ENCODE assay signal across 8 cellular contexts in genomic region chr15:40097968-40098476, GRCh38. TPM values are rescaled to one million over a fixed set of nuclear protein-coding genes. Genes with fewer than 3 reads are reported as not detected.
DNase-seq lines count a peak whose midpoint lies in the region; ATAC-seq, FAIRE-seq and TF ChIP-seq lines count a peak whose summit lies in the region.

No MANE protein-coding gene starts in this region.

- H3K27me3 ChIP-seq in Loucy (ENCODE audit: insufficient read depth, low read length, poor library complexity, severe bottlenecking), result no peaks in the 10 kb centered on the region
- H3K27me3 ChIP-seq in K562 (ENCODE audit: control insufficient read depth in 2 of 2, insufficient read depth in 2 of 2, low read length in 2 of 2), result no peaks in the 10 kb centered on the region
- H3K27me3 ChIP-seq in naive thymus-derived CD4-positive, alpha-beta T cell (ENCODE audit: control insufficient read depth in 2 of 2, insufficient read depth in 2 of 2, low read length in 2 of 2), result no peaks in the 10 kb centered on the region

- H3K9ac ChIP-seq in Loucy (ENCODE audit: low read depth, low read length, poor library complexity, severe bottlenecking) (peak overlapping the region; percentile 67), K562 (ENCODE audit: insufficient read depth in 1 of 2, low read depth in 2 of 2, low read length in 2 of 2) (peak overlapping the region; percentile 60 to 87; a peak in 3 of 4 replicates)

- ATAC-seq in K562, result peak; percentile 62
- ATAC-seq in naive thymus-derived CD4-positive, alpha-beta T cell, result peak; percentile 28
- no peak for ATAC-seq in GM21447 (IDR thresholded peaks at IDR 0.05; ENCODE audit: unreplicated experiment)
- no peak for ATAC-seq in GM18909 (IDR thresholded peaks at IDR 0.05; ENCODE audit: poor library complexity, unreplicated experiment)

- no peaks in the 10 kb centered on the region for H3K9me3 ChIP-seq in Loucy (ENCODE audit: insufficient read depth, low read depth, low read length)
- H3K9me3 ChIP-seq in K562 (replicated peaks; ENCODE audit: control insufficient read depth, insufficient read depth, low read depth, low read length), result no peaks in the 10 kb centered on the region
- H3K9me3 ChIP-seq in naive thymus-derived CD4-positive, alpha-beta T cell (ENCODE audit: control insufficient read depth in 2 of 3, low read length in 3 of 3), result no peaks in the 10 kb centered on the region

- TF ChIP-seq EP300 in K562 (IDR thresholded peaks at IDR 0.05; ENCODE audit: low read length), result no peak

- intact Hi-C loops in K562 (cut with micrococcal nuclease), result no loop called here
- intact Hi-C loops in naive thymus-derived CD4-positive, alpha-beta T cell (cut with micrococcal nuclease), result loop anchor here (1.0 to 2.0 kb wide), 6 partner anchors 10 to 50 kb away; partner anchors contain the start of gene BMF (in 1 of the 2)

- 14% methylated on average over 9 of the region's 10 CpGs for WGBS in K562 (ENCODE audit: insufficient coverage, low coverage, missing lambda C conversion rate)

- H3K4me2 ChIP-seq in Loucy (ENCODE audit: low read depth, low read length, poor library complexity, severe bottlenecking) (peak overlapping the region; percentile 96), K562 (ENCODE audit: insufficient read depth, low read length) (peak overlapping the region; percentile 78)

- peak; percentile 28 for DNase-seq in GF-D8 (lab: John Stamatoyannopoulos, UW)
- peak; percentile 51 to 73 (median 54) for DNase-seq in K562 (ENCODE audit: extremely low read depth in 1 of 4, low spot score in 3 of 4)
- DNase-seq in naive thymus-derived CD4-positive, alpha-beta T cell, result no peak
- DNase-seq in NCI-H2196 (lab: John Stamatoyannopoulos, UW; ENCODE audit: unreplicated experiment), result no peak
- DNase-seq in EL, result no peak

- no peak for TF ChIP-seq CTCF in Loucy (conservative IDR thresholded peaks at IDR 0.05; ENCODE audit: low read length)
- TF ChIP-seq CTCF in K562 (IDR thresholded peaks at IDR 0.05 in 2 of 3, conservative IDR thresholded peaks at IDR 0.05 in 1 of 3; ENCODE audit: insufficient read depth in 2 of 3, low read depth in 1 of 3, low read length in 3 of 3), result no peak

- H3K27ac ChIP-seq in K562 (ENCODE audit: extremely low read depth, low read depth, low read length), result peak overlapping the region; percentile 78
- no peak overlapping the region for H3K27ac ChIP-seq in naive thymus-derived CD4-positive, alpha-beta T cell (ENCODE audit: low read depth, low read length)

- H3K4me3 Mint-ChIP-seq in naive thymus-derived CD4-positive, alpha-beta T cell, result peak overlapping the region in 7 of 10 donors; percentile 55 to 86 (median 64)

- no TSS peak for BruUV-seq in K562 (replicated peaks; lab: Mats Ljungman, UMichigan)

- H3K9me1 ChIP-seq in K562 (ENCODE audit: control insufficient read depth, insufficient read depth, low read length), result no peaks in the 10 kb centered on the region

- POLR2A ChIA-PET in K562 (lab: Yijun Ruan, JAX), result interaction anchor here (0.6 to 4.8 kb wide), 6 partner anchors 9 to 330 kb away, joined by 3 to 30 read pairs (median 7); no protein-coding TSS in a partner anchor
- POLR2A ChIA-PET in naive thymus-derived CD4-positive, alpha-beta T cell (lab: Charles Lee), result interaction anchor here (0.6 to 2.1 kb wide), 3 partner anchors 11 to 57 kb away, joined by 3 to 11 read pairs (median 3); partner anchors contain the start of gene BMF

- no peaks in the 10 kb centered on the region for H3K9me3 Mint-ChIP-seq in naive thymus-derived CD4-positive, alpha-beta T cell

- CTCF ChIA-PET in K562 (lab: Yijun Ruan, JAX; ENCODE audit: low intra/inter-chr PET ratio), result no interaction called here
- CTCF ChIA-PET in naive thymus-derived CD4-positive, alpha-beta T cell (lab: Charles Lee), result interaction anchor here (0.6 to 1.4 kb wide), 4 partner anchors 9 to 208 kb away, joined by 3 read pairs; no protein-coding TSS in a partner anchor

- peaks cover 33 to 90% (median 56%) of the 10 kb centered on the region in 7 donors for H3K4me1 Mint-ChIP-seq in naive thymus-derived CD4-positive, alpha-beta T cell

- TF ChIP-seq RAD21 in K562 (CRISPR knock-in tag; conservative IDR thresholded peaks at IDR 0.05 in 1 of 2, IDR thresholded peaks at IDR 0.05 in 1 of 2), result no peak

- in situ Hi-C loops in K562 (cut with MboI), result no loop called here

- no peaks in the 10 kb centered on the region for H3K79me2 ChIP-seq in Loucy (ENCODE audit: insufficient read depth, low read length)
- H3K79me2 ChIP-seq in K562 (ENCODE audit: control insufficient read depth, insufficient read depth, low read length), result no peaks in the 10 kb centered on the region

- H4K20me1 ChIP-seq in Loucy (ENCODE audit: insufficient read depth, low read length, poor library complexity, severe bottlenecking), result no peaks in the 10 kb centered on the region
- H4K20me1 ChIP-seq in K562 (replicated peaks; ENCODE audit: control insufficient read depth, insufficient read depth, low read length), result no peaks in the 10 kb centered on the region

- no peak overlapping the region for H2AFZ ChIP-seq in Loucy (ENCODE audit: low read length)
- peak overlapping the region; percentile 95 for H2AFZ ChIP-seq in K562 (ENCODE audit: low read depth, low read length)

- peak overlapping the region; percentile 67 for H3K4me3 ChIP-seq in Loucy (ENCODE audit: low read length, poor library complexity, severe bottlenecking)
- H3K4me3 ChIP-seq in K562, result no peak overlapping the region
- H3K4me3 ChIP-seq in naive thymus-derived CD4-positive, alpha-beta T cell (ENCODE audit: low read length), result no peak overlapping the region

- H3K36me3 ChIP-seq in Loucy (ENCODE audit: insufficient read depth, low read length) (no peaks in the 10 kb centered on the region), K562 (ENCODE audit: control insufficient read depth, insufficient read depth, low read length) (no peaks in the 10 kb centered on the region)
- H3K36me3 ChIP-seq in naive thymus-derived CD4-positive, alpha-beta T cell (ENCODE audit: control insufficient read depth in 2 of 3, insufficient read depth in 3 of 3, low read length in 3 of 3), result no peaks in the 10 kb centered on the region

- H3K9me2 ChIP-seq in Loucy (replicated peaks; ENCODE audit: low read depth, low read length), result no peaks in the 10 kb centered on the region

- no peak for TF ChIP-seq POLR2A in K562 (conservative IDR thresholded peaks at IDR 0.05)

- H3K4me1 ChIP-seq in Loucy (ENCODE audit: insufficient read depth, low read length, poor library complexity, severe bottlenecking) (peaks cover 76% of the 10 kb centered on the region), K562 (replicated peaks in 1 of 2; ENCODE audit: control insufficient read depth in 2 of 2, insufficient read depth in 2 of 2, low read length in 2 of 2) (peaks cover 33 to 54% of the 10 kb centered on the region in 2 experiments)
- H3K4me1 ChIP-seq in naive thymus-derived CD4-positive, alpha-beta T cell (ENCODE audit: control insufficient read depth in 2 of 2, insufficient read depth in 2 of 2, low read length in 2 of 2), result peaks cover 35 to 37% of the 10 kb centered on the region in 2 donors

- peak; percentile 79 for FAIRE-seq in K562 (lab: Jason Lieb, UNC)

- H3K36me3 Mint-ChIP-seq in naive thymus-derived CD4-positive, alpha-beta T cell, result peaks cover 0 to 29% (median 0%) of the 10 kb centered on the region in 5 donors

- peak overlapping the region in 7 of 9 donors; percentile 28 to 97 (median 86) for H3K27ac Mint-ChIP-seq in naive thymus-derived CD4-positive, alpha-beta T cell

- no peaks in the 10 kb centered on the region for H3K27me3 Mint-ChIP-seq in naive thymus-derived CD4-positive, alpha-beta T cell

- H3F3A ChIP-seq in Loucy (ENCODE audit: low read depth), result no peaks in the 10 kb centered on the region

RNA-seq across cellular contexts. Expression of gene BMF, which starts 10.7 kb away (rescaled TPM):
- 0.58 and 3.5 TPM in 2 replicates for total RNA-seq in K562 (2011; cell fraction: chromatin; rRNA removed; ENCODE audit: low replicate concordance)
- total RNA-seq in K562 (2011; cell fraction: nucleolus; rRNA removed), result 2.5 and 2.8 TPM in 2 replicates
- total RNA-seq in K562 (2011; cell fraction: nucleoplasm; rRNA removed), result 0.81 and 1.7 TPM in 2 replicates
- total RNA-seq in K562 (2014; rRNA removed), result 0.41 and 0.59 TPM in 2 replicates
- total RNA-seq in K562 (2014; rRNA removed; fragmentation: Illumina TruSeq; extraction: Trizol), result 0.25 and 0.32 TPM in 2 replicates
- total RNA-seq in K562 (2015; rRNA removed; fragmentation: Illumina TruSeq; extraction: Trizol), result 0.19 and 0.29 TPM in 2 replicates
- total RNA-seq in K562 (2021), result 0.56 and 0.91 TPM in 2 replicates
- polyA plus RNA-seq in K562 (2011; rRNA removed), result 0.35 and 0.59 TPM in 2 replicates
- 0.49 and 0.56 TPM in 2 replicates for polyA plus RNA-seq in K562 (2011; cell fraction: cytosol; rRNA removed)
- polyA plus RNA-seq in K562 (2011; cell fraction: nucleus; rRNA removed), result 0.76 and 0.92 TPM in 2 replicates
- 0.53 and 3.8 TPM in 2 replicates for polyA plus RNA-seq in K562 (2012)
- polyA plus RNA-seq in K562 (2014; fragmentation: Illumina TruSeq; extraction: Trizol), result 0.52 and 0.87 TPM in 2 replicates
- polyA plus RNA-seq in K562 (2014; fragmentation: Nextera tagmentation; extraction: Ambion mirVana), result not detected
- 0.82 and 0.86 TPM in 2 replicates for polyA plus RNA-seq in K562 (2014; rRNA removed)
- polyA minus RNA-seq in K562 (2011; rRNA and poly(A)+ RNA removed), result 0.54 and 1.1 TPM in 2 replicates
- 1.2 TPM in 1 of 2 replicates, not detected in the other for polyA minus RNA-seq in K562 (2011; cell fraction: cytosol; rRNA and poly(A)+ RNA removed)
- polyA minus RNA-seq in K562 (2011; cell fraction: nucleus; rRNA and poly(A)+ RNA removed), result 0.40 and 1.00 TPM in 2 replicates
- total RNA-seq in naive thymus-derived CD4-positive, alpha-beta T cell, result 10 to 100 TPM in 4 of 5 experiments, 1 to 10 TPM in 1; 7.7 to 31.1 (median 19.6) TPM
- polyA plus RNA-seq in naive thymus-derived CD4-positive, alpha-beta T cell, result 1 to 10 TPM; 1.5 to 2.9 TPM

RNA-seq across cellular contexts. Expression of gene SRP14, which starts 59.0 kb away (rescaled TPM):
- 30.2 and 39.1 TPM in 2 replicates for total RNA-seq in K562 (2011; cell fraction: chromatin; rRNA removed; ENCODE audit: low replicate concordance)
- total RNA-seq in K562 (2011; cell fraction: nucleolus; rRNA removed), result 32.4 and 37.0 TPM in 2 replicates
- 49.5 and 55.9 TPM in 2 replicates for total RNA-seq in K562 (2011; cell fraction: nucleoplasm; rRNA removed)
- 409 and 442 TPM in 2 replicates for total RNA-seq in K562 (2014; rRNA removed)
- total RNA-seq in K562 (2014; rRNA removed; fragmentation: Illumina TruSeq; extraction: Trizol), result 165 and 189 TPM in 2 replicates
- 167 and 189 TPM in 2 replicates for total RNA-seq in K562 (2015; rRNA removed; fragmentation: Illumina TruSeq; extraction: Trizol)
- 155 and 161 TPM in 2 replicates for total RNA-seq in K562 (2021)
- 353 and 402 TPM in 2 replicates for polyA plus RNA-seq in K562 (2011; rRNA removed)
- 142 and 212 TPM in 2 replicates for polyA plus RNA-seq in K562 (2011; cell fraction: cytosol; rRNA removed)
- polyA plus RNA-seq in K562 (2011; cell fraction: nucleus; rRNA removed), result 80.9 and 136 TPM in 2 replicates
- polyA plus RNA-seq in K562 (2012), result 199 and 317 TPM in 2 replicates
- polyA plus RNA-seq in K562 (2014; fragmentation: Illumina TruSeq; extraction: Trizol), result 314 and 378 TPM in 2 replicates
- 1,000 to 10,000 TPM; 1,071 to 1,097 TPM for polyA plus RNA-seq in K562 (2014; fragmentation: Nextera tagmentation; extraction: Ambion mirVana)
- polyA plus RNA-seq in K562 (2014; rRNA removed), result 657 and 689 TPM in 2 replicates
- polyA minus RNA-seq in K562 (2011; rRNA and poly(A)+ RNA removed), result 128 and 133 TPM in 2 replicates
- polyA minus RNA-seq in K562 (2011; cell fraction: cytosol; rRNA and poly(A)+ RNA removed), result 40.4 and 48.7 TPM in 2 replicates
- 28.3 and 45.9 TPM in 2 replicates for polyA minus RNA-seq in K562 (2011; cell fraction: nucleus; rRNA and poly(A)+ RNA removed)
- total RNA-seq in naive thymus-derived CD4-positive, alpha-beta T cell, result 100 to 1,000 TPM in 4 of 5 experiments, 10 to 100 TPM in 1; 92.1 to 157 (median 111) TPM
- polyA plus RNA-seq in naive thymus-derived CD4-positive, alpha-beta T cell, result 100 to 1,000 TPM; 787 to 963 TPM

Comparison
In these comparisons a context has a peak if more than half of its experiments do, and no peak if none do; other contexts are left out.
1. DNase-seq: peak in GF-D8 (single experiment) and K562 (4 of 4); none in naive thymus-derived CD4-positive, alpha-beta T cell (0 of 9), NCI-H2196 (single experiment) and EL (single experiment).
2. ATAC-seq: peak in K562 (single experiment) and naive thymus-derived CD4-positive, alpha-beta T cell (single experiment); none in GM21447 (single experiment) and GM18909 (single experiment).